9 cellular contexts compared by ENCODE assay signal in genomic region chr11:68837583-68838571, GRCh38. TPM values are rescaled to one million over a fixed set of nuclear protein-coding genes. Genes with fewer than 3 reads are reported as not detected.
DNase-seq lines count a peak whose midpoint lies in the region; ATAC-seq and TF ChIP-seq lines count a peak whose summit lies in the region.
"Had no signal": no experiment of that assay in that cellular context is flagged by ENCODE, and none has a peak within 500 bp of the region (broad histone marks: within the 10 kb centered on the region; RNA-seq: fewer than 3 reads in every experiment).

No MANE protein-coding gene starts in this region.

- H3K4me3 ChIP-seq in OCI-LY7 (ENCODE audit: low read depth, low read length, poor library complexity, severe bottlenecking) (no peak overlapping the region), duodenal mucosa (ENCODE audit: low read depth in 1 of 2, low read length in 2 of 2) (peak overlapping the region; percentile 60)

- H3K27ac Mint-ChIP-seq in osteocyte (ENCODE audit: unreplicated experiment) = peak overlapping the region; percentile 98

- BruUV-seq in OCI-LY7 (replicated peaks; lab: Mats Ljungman, UMichigan) = no TSS peak

- POLR2A ChIA-PET in OCI-LY7 (lab: Charles Lee) = interaction anchor here (0.6 to 1.2 kb wide), 2 partner anchors 89 to 375 kb away, joined by 3 to 5 read pairs; no protein-coding TSS in a partner anchor

- peaks cover 56% of the 10 kb centered on the region for H3K4me1 Mint-ChIP-seq in osteocyte (ENCODE audit: unreplicated experiment)

- H3K9me3 Mint-ChIP-seq in osteocyte (ENCODE audit: unreplicated experiment) = no peaks in the 10 kb centered on the region

- no peaks in the 10 kb centered on the region for H3K27me3 Mint-ChIP-seq in osteocyte (ENCODE audit: unreplicated experiment)

- ATAC-seq in GM21717 (IDR thresholded peaks at IDR 0.05; ENCODE audit: unreplicated experiment) = no peak
- no peak for ATAC-seq in GM21825 (IDR thresholded peaks at IDR 0.05; ENCODE audit: unreplicated experiment)
- no peak for ATAC-seq in GM19035 (IDR thresholded peaks at IDR 0.05; ENCODE audit: unreplicated experiment)

- H3K9me2 ChIP-seq in OCI-LY7 (ENCODE audit: insufficient read depth, low read length) = no peaks in the 10 kb centered on the region

- H3K9me3 ChIP-seq in OCI-LY7 (ENCODE audit: low read length) (no peaks in the 10 kb centered on the region), duodenal mucosa (ENCODE audit: control insufficient read depth in 1 of 2, low read length in 2 of 2) (no peaks in the 10 kb centered on the region)

- peak overlapping the region; percentile 85 for H3K4me2 ChIP-seq in OCI-LY7 (ENCODE audit: low read length)

- H2AFZ ChIP-seq in OCI-LY7 (ENCODE audit: low read length) = no peak overlapping the region

- H3K9ac ChIP-seq in duodenal mucosa (ENCODE audit: low read depth in 1 of 2, low read length in 2 of 2) = peak overlapping the region; percentile 45 to 69

- intact Hi-C loops in OCI-LY7 (cut with micrococcal nuclease; ENCODE audit: unreplicated experiment) = no loop called here

- H4K20me1 ChIP-seq in OCI-LY7 (ENCODE audit: insufficient read depth, low read length) = no peaks in the 10 kb centered on the region

- CTCF ChIA-PET in OCI-LY7 (lab: Charles Lee; ENCODE audit: unreplicated experiment) = no interaction called here

- H3K27me3 ChIP-seq in duodenal mucosa (ENCODE audit: control insufficient read depth in 1 of 2, insufficient read depth in 2 of 2, low read length in 2 of 2) = no peaks in the 10 kb centered on the region

- no peak for TF ChIP-seq CTCF in C4-2B (conservative IDR thresholded peaks at IDR 0.05)
- TF ChIP-seq CTCF in OCI-LY7 (conservative IDR thresholded peaks at IDR 0.05; ENCODE audit: low read length) = no peak
- no peak for TF ChIP-seq CTCF in osteocyte (IDR thresholded peaks at IDR 0.05)

- H3K27ac ChIP-seq in C4-2B = peak overlapping the region; percentile 99
- peak overlapping the region; percentile 81 for H3K27ac ChIP-seq in OCI-LY7 (ENCODE audit: low read depth, low read length, poor library complexity, severe bottlenecking)
- H3K27ac ChIP-seq in duodenal mucosa (ENCODE audit: low read depth, low read length) = peak overlapping the region; percentile 98

- H3K79me2 ChIP-seq in OCI-LY7 (ENCODE audit: insufficient read depth, low read depth, low read length) = no peaks in the 10 kb centered on the region

- H3K4me3 Mint-ChIP-seq in osteocyte (ENCODE audit: unreplicated experiment) = peak overlapping the region; percentile 56

- H3K36me3 Mint-ChIP-seq in osteocyte (ENCODE audit: unreplicated experiment) = peaks cover under 1% of the 10 kb centered on the region

- DNase-seq in OCI-LY7 (ENCODE audit: low spot score) = no peak
- DNase-seq in osteocyte (ENCODE audit: extremely low spot score, unreplicated experiment) = no peak
- no peak for DNase-seq in NCI-H1417 (lab: John Stamatoyannopoulos, UW)
- DNase-seq: NCI-H1694 had no signal

- H3K36me3 ChIP-seq in OCI-LY7 (ENCODE audit: insufficient read depth, low read length) = no peaks in the 10 kb centered on the region
- H3K36me3 ChIP-seq in duodenal mucosa (ENCODE audit: control insufficient read depth in 1 of 2, insufficient read depth in 2 of 2, low read length in 2 of 2) = peaks cover 3 to 14% of the 10 kb centered on the region in 2 donors

- H3K4me1 ChIP-seq in OCI-LY7 (ENCODE audit: insufficient read depth, low read length, poor library complexity, severe bottlenecking) = peaks cover 26% of the 10 kb centered on the region
- peaks cover 55 to 68% of the 10 kb centered on the region in 2 donors for H3K4me1 ChIP-seq in duodenal mucosa (ENCODE audit: control insufficient read depth in 1 of 2, insufficient read depth in 2 of 2, low read length in 2 of 2)

RNA-seq across cellular contexts. Expression of gene CPT1A, which starts 3.8 kb away (rescaled TPM):
- 5.5 and 7.0 TPM in 2 replicates for total RNA-seq in OCI-LY7 (2014; rRNA removed; shearing (Covaris generic))
- total RNA-seq in OCI-LY7 (2022) = 17.2 and 19.8 TPM in 2 replicates
- 109 and 117 TPM in 2 replicates for total RNA-seq in osteocyte
